1 cellular context compared by ENCODE assay signal in the genomic region with DNA sequence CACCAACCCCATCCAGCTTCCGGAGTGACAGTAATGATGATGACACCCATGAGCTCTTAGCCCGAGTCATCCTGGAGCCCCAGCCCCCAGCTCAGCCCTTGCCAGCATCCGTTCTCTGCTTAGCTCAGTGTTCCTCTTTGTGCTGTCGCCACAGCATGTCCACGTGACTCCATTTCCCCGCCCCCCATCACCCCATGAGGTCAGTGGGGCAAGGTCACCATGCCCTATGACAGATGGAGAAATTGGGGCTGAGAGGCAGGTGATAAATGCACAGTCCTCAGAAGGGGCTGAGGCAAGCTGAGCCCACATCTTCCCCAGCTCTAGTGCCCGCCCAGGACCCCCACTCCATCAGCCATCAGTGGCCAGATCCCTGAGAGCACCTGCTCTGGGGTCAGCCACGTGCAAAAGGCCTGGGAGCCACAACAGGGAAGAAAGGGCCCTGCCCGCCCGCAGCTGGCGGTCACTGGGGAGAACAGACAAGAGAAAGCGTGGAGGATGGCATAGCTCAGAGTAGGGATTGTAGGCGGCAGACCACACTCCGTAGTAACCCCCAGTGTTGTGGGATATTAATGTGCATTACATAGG.
TF ChIP-seq lines count a peak whose summit lies in the region.

No MANE protein-coding gene starts in this region.

TF ChIP-seq in HepG2, 621 proteins besides CTCF, POLR2A, EP300 and RAD21 (continues in another document):
- TF ChIP-seq SP140L (CRISPR knock-in tag; IDR thresholded peaks at IDR 0.05; ENCODE audit: borderline replicate concordance) (no peak), NRL (CRISPR knock-in tag; IDR thresholded peaks at IDR 0.05; ENCODE audit: borderline replicate concordance) (no peak), PHF8 (CRISPR knock-in tag; IDR thresholded peaks at IDR 0.05) (no peak), ZNF101 (CRISPR knock-in tag; IDR thresholded peaks at IDR 0.05; ENCODE audit: borderline replicate concordance, low read depth) (no peak), ZFP36 (IDR thresholded peaks at IDR 0.05; ENCODE audit: borderline replicate concordance, low read depth, low read length, partially characterized antibody) (no peak), ZFP62 (CRISPR knock-in tag; IDR thresholded peaks at IDR 0.05) (no peak), PHF5A (CRISPR knock-in tag; IDR thresholded peaks at IDR 0.05; ENCODE audit: low read depth, unreplicated experiment) (no peak), ZNF160 (CRISPR knock-in tag; IDR thresholded peaks at IDR 0.05) (no peak), ZNF737 (CRISPR knock-in tag; IDR thresholded peaks at IDR 0.05; ENCODE audit: borderline replicate concordance) (no peak), SALL2 (CRISPR knock-in tag; IDR thresholded peaks at IDR 0.05) (no peak), ZNF12 (CRISPR knock-in tag; IDR thresholded peaks at IDR 0.05) (no peak), ZFP91 (CRISPR knock-in tag; IDR thresholded peaks at IDR 0.05; ENCODE audit: borderline replicate concordance) (peak; percentile 55; the same call in 1 of the 2 replicates), ZNF501 (CRISPR knock-in tag; IDR thresholded peaks at IDR 0.05) (peak; percentile 78), KMT2A (CRISPR knock-in tag; IDR thresholded peaks at IDR 0.05) (no peak), IKZF5 (CRISPR knock-in tag; IDR thresholded peaks at IDR 0.05) (peak; percentile 40; the same call in 1 of the 2 replicates), STAG1 (CRISPR knock-in tag; IDR thresholded peaks at IDR 0.05) (no peak), CCDC6 (CRISPR knock-in tag; IDR thresholded peaks at IDR 0.05) (no peak), ZBTB38 (CRISPR knock-in tag; IDR thresholded peaks at IDR 0.05) (peak; percentile 69), HNRNPLL (IDR thresholded peaks at IDR 0.05; ENCODE audit: low read depth, low read length, poor library complexity, severe bottlenecking) (no peak), HCFC1 (IDR thresholded peaks at IDR 0.05; ENCODE audit: low read depth, low read length) (no peak), HES4 (CRISPR knock-in tag; IDR thresholded peaks at IDR 0.05; ENCODE audit: borderline replicate concordance) (no peak), CAMTA2 (CRISPR knock-in tag; IDR thresholded peaks at IDR 0.05; ENCODE audit: borderline replicate concordance) (no peak), DZIP1 (CRISPR knock-in tag; IDR thresholded peaks at IDR 0.05) (no peak), RBFOX2 (IDR thresholded peaks at IDR 0.05; ENCODE audit: low read depth, low read length) (no peak), CREB1 (IDR thresholded peaks at IDR 0.05) (peak; percentile 72), CREB1 (CRISPR knock-in tag; IDR thresholded peaks at IDR 0.05) (no peak), ZBTB1 (CRISPR knock-in tag; IDR thresholded peaks at IDR 0.05; ENCODE audit: borderline replicate concordance) (no peak)
- TF ChIP-seq, protein P1, sequence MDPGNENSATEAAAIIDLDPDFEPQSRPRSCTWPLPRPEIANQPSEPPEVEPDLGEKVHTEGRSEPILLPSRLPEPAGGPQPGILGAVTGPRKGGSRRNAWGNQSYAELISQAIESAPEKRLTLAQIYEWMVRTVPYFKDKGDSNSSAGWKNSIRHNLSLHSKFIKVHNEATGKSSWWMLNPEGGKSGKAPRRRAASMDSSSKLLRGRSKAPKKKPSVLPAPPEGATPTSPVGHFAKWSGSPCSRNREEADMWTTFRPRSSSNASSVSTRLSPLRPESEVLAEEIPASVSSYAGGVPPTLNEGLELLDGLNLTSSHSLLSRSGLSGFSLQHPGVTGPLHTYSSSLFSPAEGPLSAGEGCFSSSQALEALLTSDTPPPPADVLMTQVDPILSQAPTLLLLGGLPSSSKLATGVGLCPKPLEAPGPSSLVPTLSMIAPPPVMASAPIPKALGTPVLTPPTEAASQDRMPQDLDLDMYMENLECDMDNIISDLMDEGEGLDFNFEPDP (CRISPR knock-in tag; conservative IDR thresholded peaks at IDR 0.05): no peak
- TF ChIP-seq, protein P2, sequence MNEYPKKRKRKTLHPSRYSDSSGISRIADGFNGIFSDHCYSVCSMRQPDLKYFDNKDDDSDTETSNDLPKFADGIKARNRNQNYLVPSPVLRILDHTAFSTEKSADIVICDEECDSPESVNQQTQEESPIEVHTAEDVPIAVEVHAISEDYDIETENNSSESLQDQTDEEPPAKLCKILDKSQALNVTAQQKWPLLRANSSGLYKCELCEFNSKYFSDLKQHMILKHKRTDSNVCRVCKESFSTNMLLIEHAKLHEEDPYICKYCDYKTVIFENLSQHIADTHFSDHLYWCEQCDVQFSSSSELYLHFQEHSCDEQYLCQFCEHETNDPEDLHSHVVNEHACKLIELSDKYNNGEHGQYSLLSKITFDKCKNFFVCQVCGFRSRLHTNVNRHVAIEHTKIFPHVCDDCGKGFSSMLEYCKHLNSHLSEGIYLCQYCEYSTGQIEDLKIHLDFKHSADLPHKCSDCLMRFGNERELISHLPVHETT (CRISPR knock-in tag; conservative IDR thresholded peaks at IDR 0.05): no peak
- TF ChIP-seq, protein P3, sequence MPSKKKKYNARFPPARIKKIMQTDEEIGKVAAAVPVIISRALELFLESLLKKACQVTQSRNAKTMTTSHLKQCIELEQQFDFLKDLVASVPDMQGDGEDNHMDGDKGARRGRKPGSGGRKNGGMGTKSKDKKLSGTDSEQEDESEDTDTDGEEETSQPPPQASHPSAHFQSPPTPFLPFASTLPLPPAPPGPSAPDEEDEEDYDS (CRISPR knock-in tag; IDR thresholded peaks at IDR 0.05): no peak
- TF ChIP-seq, protein P4, sequence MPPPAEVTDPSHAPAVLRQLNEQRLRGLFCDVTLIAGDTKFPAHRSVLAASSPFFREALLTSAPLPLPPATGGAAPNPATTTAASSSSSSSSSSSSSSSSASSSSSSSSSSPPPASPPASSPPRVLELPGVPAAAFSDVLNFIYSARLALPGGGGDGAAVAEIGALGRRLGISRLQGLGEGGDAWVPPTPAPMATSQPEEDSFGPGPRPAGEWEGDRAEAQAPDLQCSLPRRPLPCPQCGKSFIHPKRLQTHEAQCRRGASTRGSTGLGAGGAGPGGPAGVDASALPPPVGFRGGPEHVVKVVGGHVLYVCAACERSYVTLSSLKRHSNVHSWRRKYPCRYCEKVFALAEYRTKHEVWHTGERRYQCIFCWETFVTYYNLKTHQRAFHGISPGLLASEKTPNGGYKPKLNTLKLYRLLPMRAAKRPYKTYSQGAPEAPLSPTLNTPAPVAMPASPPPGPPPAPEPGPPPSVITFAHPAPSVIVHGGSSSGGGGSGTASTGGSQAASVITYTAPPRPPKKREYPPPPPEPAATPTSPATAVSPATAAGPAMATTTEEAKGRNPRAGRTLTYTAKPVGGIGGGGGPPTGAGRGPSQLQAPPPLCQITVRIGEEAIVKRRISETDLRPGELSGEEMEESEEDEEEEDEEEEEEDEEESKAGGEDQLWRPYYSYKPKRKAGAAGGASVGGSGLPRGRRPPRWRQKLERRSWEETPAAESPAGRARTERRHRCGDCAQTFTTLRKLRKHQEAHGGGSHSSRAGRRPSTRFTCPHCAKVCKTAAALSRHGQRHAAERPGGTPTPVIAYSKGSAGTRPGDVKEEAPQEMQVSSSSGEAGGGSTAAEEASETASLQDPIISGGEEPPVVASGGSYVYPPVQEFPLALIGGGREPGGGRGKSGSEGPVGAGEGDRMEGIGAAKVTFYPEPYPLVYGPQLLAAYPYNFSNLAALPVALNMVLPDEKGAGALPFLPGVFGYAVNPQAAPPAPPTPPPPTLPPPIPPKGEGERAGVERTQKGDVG (CRISPR knock-in tag; IDR thresholded peaks at IDR 0.05; ENCODE audit: borderline replicate concordance): peak; percentile 95
- TF ChIP-seq, protein P5, sequence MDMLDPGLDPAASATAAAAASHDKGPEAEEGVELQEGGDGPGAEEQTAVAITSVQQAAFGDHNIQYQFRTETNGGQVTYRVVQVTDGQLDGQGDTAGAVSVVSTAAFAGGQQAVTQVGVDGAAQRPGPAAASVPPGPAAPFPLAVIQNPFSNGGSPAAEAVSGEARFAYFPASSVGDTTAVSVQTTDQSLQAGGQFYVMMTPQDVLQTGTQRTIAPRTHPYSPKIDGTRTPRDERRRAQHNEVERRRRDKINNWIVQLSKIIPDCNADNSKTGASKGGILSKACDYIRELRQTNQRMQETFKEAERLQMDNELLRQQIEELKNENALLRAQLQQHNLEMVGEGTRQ (IDR thresholded peaks at IDR 0.05; ENCODE audit: low read depth, low read length): peak; percentile 82
- TF ChIP-seq, protein P5 (CRISPR knock-in tag; IDR thresholded peaks at IDR 0.05; ENCODE audit: borderline replicate concordance): peak; percentile 91; the same call in 1 of the 2 replicates
- TF ChIP-seq, protein P6, sequence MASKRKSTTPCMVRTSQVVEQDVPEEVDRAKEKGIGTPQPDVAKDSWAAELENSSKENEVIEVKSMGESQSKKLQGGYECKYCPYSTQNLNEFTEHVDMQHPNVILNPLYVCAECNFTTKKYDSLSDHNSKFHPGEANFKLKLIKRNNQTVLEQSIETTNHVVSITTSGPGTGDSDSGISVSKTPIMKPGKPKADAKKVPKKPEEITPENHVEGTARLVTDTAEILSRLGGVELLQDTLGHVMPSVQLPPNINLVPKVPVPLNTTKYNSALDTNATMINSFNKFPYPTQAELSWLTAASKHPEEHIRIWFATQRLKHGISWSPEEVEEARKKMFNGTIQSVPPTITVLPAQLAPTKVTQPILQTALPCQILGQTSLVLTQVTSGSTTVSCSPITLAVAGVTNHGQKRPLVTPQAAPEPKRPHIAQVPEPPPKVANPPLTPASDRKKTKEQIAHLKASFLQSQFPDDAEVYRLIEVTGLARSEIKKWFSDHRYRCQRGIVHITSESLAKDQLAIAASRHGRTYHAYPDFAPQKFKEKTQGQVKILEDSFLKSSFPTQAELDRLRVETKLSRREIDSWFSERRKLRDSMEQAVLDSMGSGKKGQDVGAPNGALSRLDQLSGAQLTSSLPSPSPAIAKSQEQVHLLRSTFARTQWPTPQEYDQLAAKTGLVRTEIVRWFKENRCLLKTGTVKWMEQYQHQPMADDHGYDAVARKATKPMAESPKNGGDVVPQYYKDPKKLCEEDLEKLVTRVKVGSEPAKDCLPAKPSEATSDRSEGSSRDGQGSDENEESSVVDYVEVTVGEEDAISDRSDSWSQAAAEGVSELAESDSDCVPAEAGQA (IDR thresholded peaks at IDR 0.05; ENCODE audit: low read depth): 0 out of 2 replicates have a peak, but pooled peaks have one; percentile 23
- TF ChIP-seq, protein P6 (CRISPR knock-in tag; IDR thresholded peaks at IDR 0.05; ENCODE audit: borderline replicate concordance): no peak
